ENCODE assay signal across 10 cellular contexts in genomic region chr16:2507052-2507678, GRCh38. TPM values are rescaled to one million over a fixed set of nuclear protein-coding genes. Genes with fewer than 3 reads are reported as not detected.
DNase-seq lines count a peak whose midpoint lies in the region; ATAC-seq and TF ChIP-seq lines count a peak whose summit lies in the region.
"Had no signal": no experiment of that assay in that cellular context is flagged by ENCODE, and none has a peak within 500 bp of the region (broad histone marks: within the 10 kb centered on the region; RNA-seq: fewer than 3 reads in every experiment).

No MANE protein-coding gene starts in this region.

- no peaks in the 10 kb centered on the region for H3K9me3 Mint-ChIP-seq in activated naive CD8-positive, alpha-beta T cell treated with anti-CD3 and anti-CD28 coated beads, Interleukin-2, amount 10 ng/mL, durations not matched to agents 7 days and 5 days

- H3K36me3 ChIP-seq in osteoblast (ENCODE audit: insufficient read depth, low read length) (peaks cover 3% of the 10 kb centered on the region), uterus (no peaks in the 10 kb centered on the region)

- H3K4me1 ChIP-seq in osteoblast (ENCODE audit: insufficient read depth, low read length) (peaks cover 15% of the 10 kb centered on the region), uterus (peaks cover 0 to 8% of the 10 kb centered on the region in 2 donors)

- H3K4me2 ChIP-seq in osteoblast (ENCODE audit: insufficient read depth, low read length) = no peak overlapping the region

- H3K4me3 ChIP-seq in osteoblast (ENCODE audit: insufficient read depth, low read length) (no peak overlapping the region), uterus (no peak overlapping the region)

- peaks cover 7% of the 10 kb centered on the region for H4K20me1 ChIP-seq in osteoblast (ENCODE audit: insufficient read depth, low read length)

- no peak overlapping the region for H3K27ac ChIP-seq in osteoblast (ENCODE audit: low read depth, low read length)
- no peak overlapping the region for H3K27ac ChIP-seq in uterus
- H3K27ac ChIP-seq: VCaP had no signal

- intact Hi-C loops in uterus (cut with DNase I; ENCODE audit: low total_unique reads) = no loop called here

- H2AFZ ChIP-seq in osteoblast (ENCODE audit: low read length) = no peak overlapping the region

- ATAC-seq in GM18505 (IDR thresholded peaks at IDR 0.05; ENCODE audit: unreplicated experiment) (peak; percentile 48), HG02885 (IDR thresholded peaks at IDR 0.05; ENCODE audit: poor library complexity, unreplicated experiment) (peak; percentile 56), HG02938 (IDR thresholded peaks at IDR 0.05; ENCODE audit: unreplicated experiment) (no peak)
- peak; percentile 64 for ATAC-seq in activated naive CD8-positive, alpha-beta T cell treated with anti-CD3 and anti-CD28 coated beads, Interleukin-2, amount 10 ng/mL, durations not matched to agents 7 days and 5 days (ENCODE audit: low read depth)

- H3K4me3 Mint-ChIP-seq in activated naive CD8-positive, alpha-beta T cell treated with anti-CD3 and anti-CD28 coated beads, Interleukin-2, amount 10 ng/mL, durations not matched to agents 7 days and 5 days = no peak overlapping the region

- no peaks in the 10 kb centered on the region for H3K79me2 ChIP-seq in osteoblast (ENCODE audit: insufficient read depth, low read length)

- H3K36me3 Mint-ChIP-seq in activated naive CD8-positive, alpha-beta T cell treated with anti-CD3 and anti-CD28 coated beads, Interleukin-2, amount 10 ng/mL, durations not matched to agents 7 days and 5 days = no peaks in the 10 kb centered on the region

- TF ChIP-seq CTCF in osteoblast (IDR thresholded peaks at IDR 0.05; ENCODE audit: extremely low read depth, low read depth, low read length) = no peak
- no peak for TF ChIP-seq CTCF in uterus (IDR thresholded peaks at IDR 0.05)

- no peak for DNase-seq in activated naive CD8-positive, alpha-beta T cell treated with anti-CD3 and anti-CD28 coated beads, Interleukin-2, amount 10 ng/mL, durations not matched to agents 7 days and 5 days
- peak; percentile 65 for DNase-seq in osteoblast (ENCODE audit: insufficient read length, low spot score, missing footprints)
- DNase-seq in stimulated activated CD8-positive, alpha-beta memory T cell treated with anti-CD3 and anti-CD28 coated beads, Interleukin-4, amount 100 ng/mL, for 48 hours = no peak
- DNase-seq in uterus = no peak
- no peak for DNase-seq in COLO829 (ENCODE audit: low spot score)

- H3K27me3 Mint-ChIP-seq in activated naive CD8-positive, alpha-beta T cell treated with anti-CD3 and anti-CD28 coated beads, Interleukin-2, amount 10 ng/mL, durations not matched to agents 7 days and 5 days = peaks cover 5% of the 10 kb centered on the region

- peaks cover 4% of the 10 kb centered on the region for H3K4me1 Mint-ChIP-seq in activated naive CD8-positive, alpha-beta T cell treated with anti-CD3 and anti-CD28 coated beads, Interleukin-2, amount 10 ng/mL, durations not matched to agents 7 days and 5 days

- H3K9me3 ChIP-seq in osteoblast (ENCODE audit: low read depth, low read length) (no peaks in the 10 kb centered on the region), uterus (no peaks in the 10 kb centered on the region)

- H3K27me3 ChIP-seq in osteoblast (ENCODE audit: insufficient read depth, low read length) (no peaks in the 10 kb centered on the region), uterus (no peaks in the 10 kb centered on the region)

- peak; percentile 31 for TF ChIP-seq POLR2A in GM18505 (IDR thresholded peaks at IDR 0.05; ENCODE audit: borderline replicate concordance, extremely low read depth, insufficient read depth, insufficient read length)
- TF ChIP-seq POLR2A in uterus (IDR thresholded peaks at IDR 0.05) = no peak

- H3K27ac Mint-ChIP-seq in activated naive CD8-positive, alpha-beta T cell treated with anti-CD3 and anti-CD28 coated beads, Interleukin-2, amount 10 ng/mL, durations not matched to agents 7 days and 5 days = peak overlapping the region; percentile 19

- POLR2A ChIA-PET in activated naive CD8-positive, alpha-beta T cell treated with anti-CD3 and anti-CD28 coated beads, Interleukin-2, amount 10 ng/mL, durations not matched to agents 7 days and 5 days (lab: Charles Lee) = no interaction called here

RNA-seq across cellular contexts. Expression of gene ATP6V0C, which starts 6.6 kb away (rescaled TPM):
- 100 to 1,000 TPM; 117 to 122 TPM for total RNA-seq in activated naive CD8-positive, alpha-beta T cell treated with anti-CD3 and anti-CD28 coated beads, Interleukin-2, amount 10 ng/mL, durations not matched to agents 7 days and 5 days
- 18.8 and 22.7 TPM in 2 replicates for total RNA-seq in osteoblast
- 100 to 1,000 TPM in 1 of 4 donors, 10 to 100 TPM in 3; 14.3 to 126 (median 41.4) TPM for total RNA-seq in uterus

RNA-seq across cellular contexts. Expression of gene AMDHD2, which starts 13.0 kb away (rescaled TPM):
- 10 to 100 TPM; 74.0 to 75.4 TPM for total RNA-seq in activated naive CD8-positive, alpha-beta T cell treated with anti-CD3 and anti-CD28 coated beads, Interleukin-2, amount 10 ng/mL, durations not matched to agents 7 days and 5 days
- total RNA-seq in osteoblast (88.4 and 94.8 TPM in 2 replicates), uterus (10 to 100 TPM in 3 of 4 donors, 1 to 10 TPM in 1; 7.9 to 36.5 (median 22.0) TPM)

RNA-seq across cellular contexts. Expression of gene CEMP1, which starts 24.0 kb away (rescaled TPM):
- 1 to 10 TPM in 1 of 2 experiments, under 1 TPM in 1; 0.80 to 1.1 TPM for total RNA-seq in activated naive CD8-positive, alpha-beta T cell treated with anti-CD3 and anti-CD28 coated beads, Interleukin-2, amount 10 ng/mL, durations not matched to agents 7 days and 5 days
- not detected in 2 replicates for total RNA-seq in osteoblast
- 1 to 10 TPM in 1 of 4 donors, under 1 TPM in 1, not detected in 2; 0.46 to 3.3 TPM for total RNA-seq in uterus
- total RNA-seq: chondrocyte had no signal

RNA-seq across cellular contexts. Expression of gene PDPK1, which starts 30.7 kb away (rescaled TPM):
- total RNA-seq in activated naive CD8-positive, alpha-beta T cell treated with anti-CD3 and anti-CD28 coated beads, Interleukin-2, amount 10 ng/mL, durations not matched to agents 7 days and 5 days = 10 to 100 TPM; 50.6 to 55.1 TPM
- total RNA-seq in osteoblast (19.2 and 23.2 TPM in 2 replicates), uterus (10 to 100 TPM; 11.0 to 66.2 (median 23.9) TPM)

RNA-seq across cellular contexts. Expression of gene TBC1D24, which starts 32.2 kb away (rescaled TPM):
- total RNA-seq in activated naive CD8-positive, alpha-beta T cell treated with anti-CD3 and anti-CD28 coated beads, Interleukin-2, amount 10 ng/mL, durations not matched to agents 7 days and 5 days = 10 to 100 TPM; 16.5 to 17.9 TPM
- total RNA-seq in osteoblast = 15.9 and 16.6 TPM in 2 replicates
- 10 to 100 TPM in 1 of 4 donors, 1 to 10 TPM in 2, under 1 TPM in 1; 0.59 to 21.6 (median 4.6) TPM for total RNA-seq in uterus
